30 cellular contexts compared by ENCODE assay signal in genomic region chr7:100576384-100576993, GRCh38. TPM values are rescaled to one million over a fixed set of nuclear protein-coding genes. Genes with fewer than 3 reads are reported as not detected.
"Had no signal": no experiment of that assay in that cellular context is flagged by ENCODE, and none has a peak within 500 bp of the region (broad histone marks: within the 10 kb centered on the region; RNA-seq: fewer than 3 reads in every experiment).

No MANE protein-coding gene starts in this region.

- H3K4me3 ChIP-seq: adrenal gland, body of pancreas, colonic mucosa, gastrocnemius medialis, left ventricle myocardium inferior, lung, suprapubic skin, tibial artery had no signal

- H3K27ac ChIP-seq: body of pancreas, colonic mucosa, gastrocnemius medialis, left ventricle myocardium inferior, suprapubic skin, tibial artery, VCaP had no signal

- H3K9me3 ChIP-seq: adrenal gland, body of pancreas, colonic mucosa, gastrocnemius medialis, left ventricle myocardium inferior, suprapubic skin, tibial artery had no signal

- H3K27ac Mint-ChIP-seq: activated T-helper 17 cell treated with anti-CD3 and anti-CD28 coated beads, Interleukin-2, amount 50 U/mL, for 72 hours; nephron; T-helper 1 cell treated with Interleukin-12 subunit alpha and Interleukin-12 subunit beta and Interleukin-4 antibody, amounts not matched to agents 30 μg/mL and 1 μg/mL, for 36 hours had no signal

- H3K36me3 Mint-ChIP-seq: activated naive CD4-positive, alpha-beta T cell treated with anti-CD3 and anti-CD28 coated beads, Interleukin-2, amount 50 U/mL, for 72 hours had no signal

- H3K27me3 Mint-ChIP-seq: activated T-helper 17 cell treated with anti-CD3 and anti-CD28 coated beads, Interleukin-2, amount 50 U/mL, for 72 hours had no signal

- DNase-seq: activated CD4-positive, alpha-beta T cell treated with anti-CD3 and anti-CD28 coated beads for 48 hours; activated CD4-positive, alpha-beta T cell treated with anti-CD3 and anti-CD28 coated beads, Interleukin-2, amount 50 U/mL, for 48 hours; activated CD8-positive, alpha-beta memory T cell treated with anti-CD3 and anti-CD28 coated beads, Interleukin-2, amount 50 U/mL, for 48 hours; activated gamma-delta T cell treated with Interleukin-2 at 50 U/mL for 16 hours; activated T-cell treated with anti-CD3 and anti-CD28 coated beads, Interleukin-2, amount 50 U/mL, for 4 hours; aorta; body of pancreas; cerebellar nuclear complex; colonic mucosa; effector CD8-positive, alpha-beta T cell; erythroblast; gastrocnemius medialis; glutamatergic neuron; left ventricle myocardium inferior; mesendoderm; stimulated activated CD4-positive, alpha-beta T cell treated with anti-CD3 and anti-CD28 coated beads, Interleukin-2, amount 100 ng/mL, for 48 hours; stimulated activated naive CD4-positive, alpha-beta T cell; T-helper 9 cell; tibial artery had no signal

- H3K4me3 Mint-ChIP-seq: activated T-cell treated with anti-CD3 and anti-CD28 coated beads, Interleukin-2, amount 50 U/mL, for 4 hours; activated T-helper 17 cell treated with anti-CD3 and anti-CD28 coated beads, Interleukin-2, amount 50 U/mL, for 72 hours; nephron; T-helper 1 cell treated with Interleukin-12 subunit alpha and Interleukin-12 subunit beta and Interleukin-4 antibody, amounts not matched to agents 30 μg/mL and 1 μg/mL, for 36 hours had no signal

- H3K27me3 ChIP-seq: adrenal gland, body of pancreas, colonic mucosa, suprapubic skin, tibial artery had no signal

- ATAC-seq: activated CD4-positive, CD25-positive, alpha-beta regulatory T cell treated with anti-CD3 and anti-CD28 coated beads, Interleukin-2, amount 50 U/mL, for 24 hours; activated naive CD4-positive, alpha-beta T cell treated with anti-CD3 and anti-CD28 coated beads, Interleukin-2, amount 50 U/mL, for 72 hours; activated T-cell treated with anti-CD3 and anti-CD28 coated beads, Interleukin-2, amount 50 U/mL, for 4 hours; activated T-helper 17 cell treated with anti-CD3 and anti-CD28 coated beads, Interleukin-2, amount 50 U/mL, for 72 hours; body of pancreas; gastrocnemius medialis; right cardiac atrium had no signal

- H3K9me3 Mint-ChIP-seq: activated naive CD4-positive, alpha-beta T cell treated with anti-CD3 and anti-CD28 coated beads, Interleukin-2, amount 50 U/mL, for 72 hours; activated T-cell treated with anti-CD3 and anti-CD28 coated beads, Interleukin-2, amount 50 U/mL, for 4 hours; activated T-helper 17 cell treated with anti-CD3 and anti-CD28 coated beads, Interleukin-2, amount 50 U/mL, for 72 hours; nephron; T-helper 1 cell treated with Interleukin-12 subunit alpha and Interleukin-12 subunit beta and Interleukin-4 antibody, amounts not matched to agents 30 μg/mL and 1 μg/mL, for 36 hours had no signal

- H3K4me1 ChIP-seq: adrenal gland, colonic mucosa, gastrocnemius medialis had no signal

RNA-seq across cellular contexts. Expression of gene SAP25, which starts 2.8 kb away (rescaled TPM):
- total RNA-seq: body of pancreas, skeletal muscle tissue had no signal

RNA-seq across cellular contexts. Expression of gene FBXO24, which starts 9.6 kb away (rescaled TPM):
- total RNA-seq: gastrocnemius medialis had no signal
